ENCODE assay signal across 14 cellular contexts in genomic region chr16:11310634-11310977, GRCh38. TPM values are rescaled to one million over a fixed set of nuclear protein-coding genes. Genes with fewer than 3 reads are reported as not detected.
DNase-seq lines count a peak whose midpoint lies in the region; ATAC-seq and TF ChIP-seq lines count a peak whose summit lies in the region.
"Had no signal": no experiment of that assay in that cellular context is flagged by ENCODE, and none has a peak within 500 bp of the region (broad histone marks: within the 10 kb centered on the region; RNA-seq: fewer than 3 reads in every experiment).

No MANE protein-coding gene starts in this region.

- H3K4me1 Mint-ChIP-seq in activated naive CD8-positive, alpha-beta T cell treated with anti-CD3 and anti-CD28 coated beads, Interleukin-2, amount 50 U/mL, for 24 hours: peaks cover 53% of the 10 kb centered on the region

- peaks cover 2% of the 10 kb centered on the region for H3K27me3 Mint-ChIP-seq in activated naive CD8-positive, alpha-beta T cell treated with anti-CD3 and anti-CD28 coated beads, Interleukin-2, amount 50 U/mL, for 24 hours
- H3K27me3 Mint-ChIP-seq: type B pancreatic cell had no signal

- TF ChIP-seq CTCF in brain microvascular endothelial cell (IDR thresholded peaks at IDR 0.05; ENCODE audit: low read depth, low read length, missing control alignments): no peak

- intact Hi-C loops in sciatic nerve (cut with DNase I): no loop called here

- in situ Hi-C loops in brain microvascular endothelial cell (cut with HindIII; ENCODE audit: low pct_ligation_motif_present, low sequenced_read_pairs): no loop called here

- H3K36me3 Mint-ChIP-seq in activated naive CD8-positive, alpha-beta T cell treated with anti-CD3 and anti-CD28 coated beads, Interleukin-2, amount 50 U/mL, for 24 hours (ENCODE audit: low read depth): no peaks in the 10 kb centered on the region
- H3K36me3 Mint-ChIP-seq: type B pancreatic cell had no signal

- H3K9me3 Mint-ChIP-seq in activated naive CD8-positive, alpha-beta T cell treated with anti-CD3 and anti-CD28 coated beads, Interleukin-2, amount 50 U/mL, for 24 hours: no peaks in the 10 kb centered on the region
- H3K9me3 Mint-ChIP-seq: nephron, type B pancreatic cell had no signal

- H3K4me1 ChIP-seq in BLaER1 treated with 17β-estradiol and CSF1 and Interleukin-3, amounts not matched to agents 10 nM and 100 nM: peaks cover 49 to 81% (median 77%) of the 10 kb centered on the region in 10 experiments

- peaks cover 0 to 5% (median 0%) of the 10 kb centered on the region in 11 experiments; a peak in 1 of 22 replicates for H3K27me3 ChIP-seq in BLaER1 treated with 17β-estradiol and CSF1 and Interleukin-3, amounts not matched to agents 10 nM and 100 nM
- H3K27me3 ChIP-seq in brain microvascular endothelial cell (replicated peaks): no peaks in the 10 kb centered on the region

- peak overlapping the region; percentile 29 to 98 (median 91); a peak in 21 of 22 replicates for H3K27ac ChIP-seq in BLaER1 treated with 17β-estradiol and CSF1 and Interleukin-3, amounts not matched to agents 10 nM and 100 nM
- H3K27ac ChIP-seq in brain microvascular endothelial cell: no peak overlapping the region
- H3K27ac ChIP-seq: SK-N-MC had no signal

- no peak overlapping the region for H3K4me3 Mint-ChIP-seq in activated naive CD8-positive, alpha-beta T cell treated with anti-CD3 and anti-CD28 coated beads, Interleukin-2, amount 50 U/mL, for 24 hours
- H3K4me3 Mint-ChIP-seq: nephron, type B pancreatic cell had no signal

- peaks cover 12 to 37% (median 28%) of the 10 kb centered on the region in 11 experiments; a peak in 21 of 22 replicates for H3K9me3 ChIP-seq in BLaER1 treated with 17β-estradiol and CSF1 and Interleukin-3, amounts not matched to agents 10 nM and 100 nM (replicated peaks in 1 of 11)

- H3K27ac Mint-ChIP-seq in activated naive CD8-positive, alpha-beta T cell treated with anti-CD3 and anti-CD28 coated beads, Interleukin-2, amount 50 U/mL, for 24 hours: peak overlapping the region; percentile 70
- H3K27ac Mint-ChIP-seq: type B pancreatic cell had no signal

- peak; percentile 1 for ATAC-seq in HG03025 (IDR thresholded peaks at IDR 0.05; ENCODE audit: low FRiP score, unreplicated experiment)
- no peak for ATAC-seq in activated naive CD8-positive, alpha-beta T cell treated with anti-CD3 and anti-CD28 coated beads, Interleukin-2, amount 50 U/mL, for 24 hours
- no peak for ATAC-seq in sciatic nerve

- H3K9ac ChIP-seq in BLaER1 treated with 17β-estradiol and CSF1 and Interleukin-3, amounts not matched to agents 10 nM and 100 nM: peak overlapping the region; percentile 54 to 84 (median 77); a peak in 21 of 22 replicates

- no peaks in the 10 kb centered on the region; a peak in 1 of 22 replicates for H3K36me3 ChIP-seq in BLaER1 treated with 17β-estradiol and CSF1 and Interleukin-3, amounts not matched to agents 10 nM and 100 nM
- H3K36me3 ChIP-seq in brain microvascular endothelial cell (replicated peaks): no peaks in the 10 kb centered on the region

- no peaks in the 10 kb centered on the region for H4K20me1 ChIP-seq in BLaER1 treated with 17β-estradiol and CSF1 and Interleukin-3, amounts not matched to agents 10 nM and 100 nM

- no peak for DNase-seq in activated naive CD8-positive, alpha-beta T cell treated with anti-CD3 and anti-CD28 coated beads, Interleukin-2, amount 50 U/mL, for 24 hours
- DNase-seq in NCI-H187 (lab: John Stamatoyannopoulos, UW) (no peak), brain microvascular endothelial cell (no peak), sciatic nerve (ENCODE audit: low spot score) (no peak)
- DNase-seq: amniotic stem cell, foreskin fibroblast, NCI-H1436, NCI-H774 had no signal

- peak overlapping the region in 6 of 10 experiments; percentile 2 to 53 (median 9); a peak in 2 of 20 replicates for H3K4me3 ChIP-seq in BLaER1 treated with 17β-estradiol and CSF1 and Interleukin-3, amounts not matched to agents 10 nM and 100 nM
- no peak overlapping the region for H3K4me3 ChIP-seq in brain microvascular endothelial cell (ENCODE audit: low read depth, low read length)
- H3K4me3 ChIP-seq: SK-N-MC had no signal

- H3K4me2 ChIP-seq in BLaER1 treated with 17β-estradiol and CSF1 and Interleukin-3, amounts not matched to agents 10 nM and 100 nM: peak overlapping the region; percentile 74 to 89 (median 80)

RNA-seq across cellular contexts. Expression of gene PRM1, which starts 29.5 kb away (rescaled TPM):
- total RNA-seq in sciatic nerve: not detected
- total RNA-seq: kidney epithelial cell had no signal

RNA-seq across cellular contexts. Expression of gene PRM2, which starts 34.3 kb away (rescaled TPM):
- not detected for total RNA-seq in sciatic nerve
- total RNA-seq: kidney epithelial cell had no signal

RNA-seq across cellular contexts. Expression of gene RMI2, which starts 34.7 kb away (rescaled TPM):
- total RNA-seq in sciatic nerve: 1.5 TPM

RNA-seq across cellular contexts. Expression of gene PRM3, which starts 37.2 kb away (rescaled TPM):
- total RNA-seq in sciatic nerve: not detected
- total RNA-seq: kidney epithelial cell had no signal

RNA-seq across cellular contexts. Expression of gene TNP2, which starts 41.5 kb away (rescaled TPM):
- total RNA-seq in sciatic nerve: not detected
- total RNA-seq: kidney epithelial cell had no signal
